8 cellular contexts compared by ENCODE assay signal in the genomic region with DNA sequence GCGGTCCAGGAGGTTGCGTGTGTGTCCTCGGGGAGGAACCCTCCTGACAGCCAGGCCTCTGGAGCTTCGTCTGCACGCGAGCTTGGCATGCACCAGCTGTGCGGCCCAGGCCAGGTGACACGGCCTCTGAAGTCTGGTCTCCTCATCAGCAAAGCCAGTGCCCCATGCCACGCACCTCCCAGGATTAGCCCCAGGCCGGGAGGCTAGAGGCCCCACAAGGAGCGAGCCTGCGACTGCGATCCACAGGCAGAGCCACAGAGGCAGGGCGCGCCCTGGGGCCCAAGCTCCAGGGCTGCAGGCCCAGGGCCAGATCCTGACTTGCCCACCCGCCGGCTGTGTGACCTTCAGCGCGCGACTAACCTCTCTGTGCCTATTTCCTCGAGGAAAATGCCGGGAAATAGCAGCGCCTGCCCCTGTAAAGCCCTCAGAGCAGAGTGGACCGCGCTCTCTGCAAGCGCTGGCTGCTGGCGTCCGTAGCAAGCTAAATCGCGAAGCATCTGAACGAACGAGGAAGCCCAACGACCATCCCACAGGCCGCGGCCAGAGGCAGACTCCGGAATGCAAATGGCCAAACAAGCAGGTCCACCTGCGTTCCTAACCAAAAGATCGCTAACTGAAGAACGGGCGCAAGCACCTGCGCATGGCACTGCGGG. TPM values are rescaled to one million over a fixed set of nuclear protein-coding genes. Genes with fewer than 3 reads are reported as not detected.
DNase-seq lines count a peak whose midpoint lies in the region; ATAC-seq and TF ChIP-seq lines count a peak whose summit lies in the region.

No MANE protein-coding gene starts in this region.

- H3K27me3 ChIP-seq in PC-9 (ENCODE audit: insufficient read depth, low read depth): no peaks in the 10 kb centered on the region

- H3K4me2 ChIP-seq in PC-9: peak overlapping the region; percentile 86

- no peak for TF ChIP-seq CTCF in PC-9 (conservative IDR thresholded peaks at IDR 0.05)
- TF ChIP-seq CTCF in fibroblast of pulmonary artery (IDR thresholded peaks at IDR 0.05; ENCODE audit: low read length, missing control alignments): no peak

- ATAC-seq in GM19438 (IDR thresholded peaks at IDR 0.05; ENCODE audit: low read depth, unreplicated experiment) (peak; percentile 10), HG03460 (IDR thresholded peaks at IDR 0.05; ENCODE audit: unreplicated experiment) (no peak)

- H3K4me1 ChIP-seq in PC-9 (replicated peaks; ENCODE audit: insufficient read depth): no peaks in the 10 kb centered on the region; the same call in none of the 2 replicates

- H3K4me3 ChIP-seq in PC-9 (peak overlapping the region; percentile 67), fibroblast of pulmonary artery (replicated peaks; ENCODE audit: low read depth, low read length) (peak overlapping the region; percentile 62)

- H4K20me1 ChIP-seq in PC-9 (ENCODE audit: insufficient read depth): no peaks in the 10 kb centered on the region

- CTCF ChIA-PET in PC-9 (lab: Charles Lee): interaction anchor here (0.9 kb wide), 1 partner anchor 41 kb away, joined by 3 read pairs; no protein-coding TSS in a partner anchor

- H3K9me2 ChIP-seq in PC-9 (ENCODE audit: insufficient read depth): no peaks in the 10 kb centered on the region

- intact Hi-C loops in PC-9 (cut with micrococcal nuclease; ENCODE audit: unreplicated experiment) (no loop called here), posterior vena cava (cut with DNase I) (loop anchor here in 1 of 2 donors (5.0 kb wide), 1 partner anchor 46 kb away; no protein-coding TSS in a partner anchor)

- peak overlapping the region; percentile 70 for H2AFZ ChIP-seq in PC-9

- H3F3A ChIP-seq in PC-9 (ENCODE audit: insufficient read depth, low read depth): no peaks in the 10 kb centered on the region

- H3K36me3 ChIP-seq in PC-9 (ENCODE audit: low read depth): no peaks in the 10 kb centered on the region

- DNase-seq in PC-9: peak in 1 of 2 experiments; percentile 60
- DNase-seq in fibroblast of pulmonary artery (ENCODE audit: low read depth): no peak
- peak; percentile 81 for DNase-seq in posterior vena cava (ENCODE audit: low spot score)
- DNase-seq in 8988T: no peak
- no peak for DNase-seq in amniotic stem cell (lab: John Stamatoyannopoulos, UW)
- no peak for DNase-seq in NCI-H226

- POLR2A ChIA-PET in PC-9 (lab: Charles Lee; ENCODE audit: unreplicated experiment): interaction anchor here (0.6 to 1.0 kb wide), 3 partner anchors 43 to 97 kb away, joined by 3 to 4 read pairs (median 4); no protein-coding TSS in a partner anchor

- H3K79me2 ChIP-seq in PC-9 (ENCODE audit: low read depth): 0 out of 2 replicates have a peak, but pooled peaks cover 5% of the 10 kb centered on the region

- H3K27ac ChIP-seq in PC-9: no peak overlapping the region

- BruUV-seq in PC-9 (replicated peaks; lab: Mats Ljungman, UMichigan): no TSS peak

- H3K9me3 ChIP-seq in PC-9 (ENCODE audit: insufficient read depth, low read depth): no peaks in the 10 kb centered on the region

RNA-seq across cellular contexts. Expression of gene BTBD6, which starts 0.5 kb away (rescaled TPM):
- 9.0 and 12.2 TPM in 2 replicates for total RNA-seq in PC-9 (2021)
- total RNA-seq in posterior vena cava: 10 to 100 TPM; 38.4 to 42.4 TPM

RNA-seq across cellular contexts. Expression of gene BRF1, which starts 53.0 kb away (rescaled TPM):
- total RNA-seq in PC-9 (2021) (24.8 and 31.2 TPM in 2 replicates), posterior vena cava (10 to 100 TPM; 18.8 to 19.4 TPM)
